ENCODE assay signal across 9 cellular contexts in the genomic region with DNA sequence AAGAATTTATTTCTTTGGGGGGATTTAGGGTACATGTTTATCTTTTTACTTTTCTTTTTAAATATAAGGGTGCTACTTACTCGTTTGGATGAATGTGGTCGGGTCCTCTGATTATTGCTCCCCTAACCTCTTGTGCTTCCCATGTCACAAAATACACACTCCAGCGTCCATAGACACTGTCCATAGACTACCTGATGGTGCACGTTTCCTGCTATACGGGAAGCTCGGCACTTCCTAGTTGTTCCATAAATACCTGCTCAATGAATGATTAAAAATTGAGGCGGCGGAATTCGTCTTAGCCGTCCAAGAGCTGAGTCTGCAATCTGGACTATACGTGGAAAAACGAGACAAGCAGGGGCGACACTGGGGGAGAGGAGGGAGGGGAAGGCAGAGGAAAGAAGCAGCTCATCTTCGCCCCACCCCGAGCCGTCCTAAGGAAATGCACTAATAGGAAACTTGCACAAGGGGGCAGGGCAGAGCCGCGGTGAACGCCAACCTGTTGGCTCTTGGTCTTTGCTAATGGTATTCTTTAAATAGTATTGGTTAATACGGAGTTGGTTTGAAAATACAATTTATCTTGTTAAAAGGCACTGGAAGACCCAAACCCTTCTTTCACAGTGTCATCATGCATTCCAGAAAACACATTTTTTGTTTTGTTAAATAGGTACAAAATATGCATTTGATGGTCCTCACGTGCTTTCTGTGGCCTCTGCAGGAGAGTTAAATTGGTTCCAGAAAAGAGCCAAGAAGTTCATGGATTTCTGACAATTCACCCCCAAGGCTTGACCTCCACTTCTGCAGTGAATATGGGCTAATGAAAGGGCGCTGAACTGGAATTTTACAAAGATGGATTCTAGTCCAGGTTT.
DNase-seq lines count a peak whose midpoint lies in the region; ATAC-seq, FAIRE-seq and TF ChIP-seq lines count a peak whose summit lies in the region.
"Had no signal": no experiment of that assay in that cellular context is flagged by ENCODE, and none has a peak within 500 bp of the region (broad histone marks: within the 10 kb centered on the region; RNA-seq: fewer than 3 reads in every experiment).

No MANE protein-coding gene starts in this region.

- H3K36me3 ChIP-seq in PC-3 (ENCODE audit: low read depth, low read length), result no peaks in the 10 kb centered on the region; the same call in 1 of the 2 replicates

- H3K79me2 ChIP-seq in PC-3 (ENCODE audit: low read length), result no peaks in the 10 kb centered on the region

- peak overlapping the region; percentile 77 for H3K4me2 ChIP-seq in PC-3 (ENCODE audit: low read length)

- no peak overlapping the region for H3K4me3 Mint-ChIP-seq in neural crest cell

- TF ChIP-seq CTCF in PC-3 (conservative IDR thresholded peaks at IDR 0.05; ENCODE audit: low read depth, low read length) (peak; percentile 83), epithelial cell of proximal tubule (conservative IDR thresholded peaks at IDR 0.05; ENCODE audit: low read depth, low read length) (peak; percentile 74), neural crest cell (conservative IDR thresholded peaks at IDR 0.05) (peak; percentile 68)

- no peaks in the 10 kb centered on the region for H3F3A ChIP-seq in PC-3 (ENCODE audit: low read length, unreplicated experiment)

- 0 out of 2 replicates have a peak overlapping the region, but pooled peaks have one; percentile 24 for H3K9ac ChIP-seq in PC-3 (ENCODE audit: low read length)

- POLR2A ChIA-PET in PC-3 (lab: Charles Lee; ENCODE audit: unreplicated experiment), result interaction anchor here (0.6 kb wide), 1 partner anchor 302 kb away, joined by 9 read pairs; no protein-coding TSS in a partner anchor

- peaks cover 19% of the 10 kb centered on the region for H3K4me1 ChIP-seq in PC-3 (ENCODE audit: insufficient read depth, low read length)

- no peak overlapping the region for H3K27ac ChIP-seq in PC-3 (ENCODE audit: low read length)

- intact Hi-C loops in PC-3 (cut with micrococcal nuclease), result loop anchor here (1.0 to 5.0 kb wide), 7 partner anchors 28 to 383 kb away; a partner anchor contains a TSS

- CTCF ChIA-PET in PC-3 (lab: Charles Lee), result interaction anchor here (0.5 to 1.4 kb wide), 17 partner anchors 28 to 1165 kb away, joined by 3 to 12 read pairs (median 5); no protein-coding TSS in a partner anchor

- no peaks in the 10 kb centered on the region for H3K27me3 ChIP-seq in PC-3 (ENCODE audit: low read length)

- H3K4me3 ChIP-seq in PC-3 (ENCODE audit: low read length) (peak overlapping the region; percentile 67), epithelial cell of proximal tubule (ENCODE audit: low read depth, low read length) (peak overlapping the region; percentile 44)

- H3K27me3 Mint-ChIP-seq in neural crest cell (ENCODE audit: low read depth), result no peaks in the 10 kb centered on the region

- ATAC-seq in HG02759 (IDR thresholded peaks at IDR 0.05; ENCODE audit: unreplicated experiment), result peak; percentile 89
- ATAC-seq in PC-3, result peak; percentile 83

- peak; percentile 48 for DNase-seq in stimulated activated CD4-positive, alpha-beta T cell treated with anti-CD3 and anti-CD28 coated beads, Interleukin-15, amount 100 ng/mL, for 24 hours
- DNase-seq in stimulated activated CD4-positive, alpha-beta T cell treated with anti-CD3 and anti-CD28 coated beads, Interleukin-4, amount 100 ng/mL, for 4 hours, result no peak
- DNase-seq in PC-3 (peak; percentile 79), epithelial cell of proximal tubule (ENCODE audit: low read depth) (no peak), neural crest cell (ENCODE audit: low read depth, low spot score) (peak; percentile 41), RCC 7860 (ENCODE audit: low spot score) (no peak), NCI-H2171 (lab: John Stamatoyannopoulos, UW) (no peak)

- H3K9me3 ChIP-seq in PC-3 (ENCODE audit: low read length), result no peaks in the 10 kb centered on the region

- BruUV-seq in PC-3 (replicated peaks; lab: Mats Ljungman, UMichigan), result no TSS peak

- peaks cover 17% of the 10 kb centered on the region for H3K4me1 Mint-ChIP-seq in neural crest cell

- FAIRE-seq in RCC 7860 (lab: Jason Lieb, UNC), result no peak
- FAIRE-seq: endometrium had no signal

- peaks cover 34% of the 10 kb centered on the region for H3K36me3 Mint-ChIP-seq in neural crest cell (ENCODE audit: low read depth)

- peaks cover 28% of the 10 kb centered on the region for H3K9me3 Mint-ChIP-seq in neural crest cell

- no peaks in the 10 kb centered on the region for H4K20me1 ChIP-seq in PC-3 (ENCODE audit: low read length)

- H3K27ac Mint-ChIP-seq in neural crest cell (ENCODE audit: unreplicated experiment), result no peak overlapping the region

- peak overlapping the region; percentile 80 for H2AFZ ChIP-seq in PC-3 (ENCODE audit: low read length)

- H3K9me2 ChIP-seq in PC-3 (replicated peaks; ENCODE audit: low read length), result no peaks in the 10 kb centered on the region

Comparison
In these comparisons a context has a peak if more than half of its experiments do, and no peak if none do; other contexts are left out.
1. DNase-seq: peak in stimulated activated CD4-positive, alpha-beta T cell treated with anti-CD3 and anti-CD28 coated beads, Interleukin-15, amount 100 ng/mL, for 24 hours (single experiment), PC-3 (single experiment) and neural crest cell (single experiment); none in stimulated activated CD4-positive, alpha-beta T cell treated with anti-CD3 and anti-CD28 coated beads, Interleukin-4, amount 100 ng/mL, for 4 hours (0 of 2), epithelial cell of proximal tubule (single experiment), RCC 7860 (single experiment) and NCI-H2171 (single experiment).
2. Peak in every context shown above with its lines, with median percentiles within 50 percentile points of each other: CTCF ChIP-seq.